Comparison of ENCODE assay signal across 17 cellular contexts in the genomic region with DNA sequence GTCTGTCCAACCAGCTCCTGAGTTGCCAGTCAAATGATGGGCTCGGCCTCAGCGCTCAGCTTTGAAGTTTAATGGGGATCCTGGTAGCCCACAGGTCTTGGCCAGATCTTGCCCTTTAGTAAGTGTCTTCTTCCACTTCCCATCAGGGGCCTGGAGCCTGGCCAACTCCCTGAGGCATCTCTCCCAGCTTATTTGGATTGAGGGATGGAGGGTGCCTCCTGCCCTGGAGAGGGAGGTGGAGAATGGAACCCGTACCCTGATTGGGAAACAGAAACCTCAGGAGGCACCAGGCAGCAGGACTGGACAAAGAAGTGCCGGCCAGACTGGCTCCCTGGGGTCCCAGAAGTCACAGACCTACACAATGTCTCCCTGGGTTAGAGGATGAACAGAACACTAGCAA. TPM values are rescaled to one million over a fixed set of nuclear protein-coding genes. Genes with fewer than 3 reads are reported as not detected.
A peak's percentile ranks its signal among the peaks of the same experiment; 100 is the strongest.
DNase-seq lines count a peak whose midpoint lies in the region; ATAC-seq and TF ChIP-seq lines count a peak whose summit lies in the region.
"Had no signal": no experiment of that assay in that cellular context is flagged by ENCODE, and none has a peak within 500 bp of the region (broad histone marks: within the 10 kb centered on the region; RNA-seq: fewer than 3 reads in every experiment).

No MANE protein-coding gene starts in this region.

- no peak overlapping the region for H2AFZ ChIP-seq in neural progenitor cell (replicated peaks)

- no peak overlapping the region for H3K4me2 ChIP-seq in neural progenitor cell
- H3K4me2 ChIP-seq: SK-N-SH had no signal

- no peak overlapping the region for H3K9ac ChIP-seq in neural progenitor cell
- H3K9ac ChIP-seq: SK-N-SH had no signal

- H3K27ac Mint-ChIP-seq in natural killer cell: peak overlapping the region; percentile 78 to 84
- H3K27ac Mint-ChIP-seq in natural killer cell treated with Interleukin-12 subunit alpha and Interleukin-12 subunit beta and Interleukin-15 and Interleukin-18, amount 100 ng/mL, for 72 hours: no peak overlapping the region
- H3K27ac Mint-ChIP-seq in effector memory CD8-positive, alpha-beta T cell: peak overlapping the region; percentile 55 to 80
- H3K27ac Mint-ChIP-seq in neural progenitor cell: no peak overlapping the region

- H3K36me3 Mint-ChIP-seq in natural killer cell (peaks cover 22% of the 10 kb centered on the region), neural progenitor cell (peaks cover 2% of the 10 kb centered on the region)
- no peaks in the 10 kb centered on the region for H3K36me3 Mint-ChIP-seq in natural killer cell treated with Interleukin-12 subunit alpha and Interleukin-12 subunit beta and Interleukin-15 and Interleukin-18, amount 100 ng/mL, for 72 hours
- H3K36me3 Mint-ChIP-seq in effector memory CD8-positive, alpha-beta T cell (ENCODE audit: insufficient read depth): peaks cover 3% of the 10 kb centered on the region

- H3K4me1 Mint-ChIP-seq in natural killer cell (peaks cover 41 to 51% of the 10 kb centered on the region in 2 donors), neural progenitor cell (peaks cover 18% of the 10 kb centered on the region)
- peaks cover 33 to 34% of the 10 kb centered on the region in 2 donors for H3K4me1 Mint-ChIP-seq in natural killer cell treated with Interleukin-12 subunit alpha and Interleukin-12 subunit beta and Interleukin-15 and Interleukin-18, amount 100 ng/mL, for 72 hours (ENCODE audit: low read depth in 2 of 2)
- peaks cover 14 to 16% of the 10 kb centered on the region in 2 donors for H3K4me1 Mint-ChIP-seq in effector memory CD8-positive, alpha-beta T cell (ENCODE audit: low read depth in 2 of 2)

- H3K4me3 Mint-ChIP-seq in natural killer cell: no peak overlapping the region
- no peak overlapping the region for H3K4me3 Mint-ChIP-seq in natural killer cell treated with Interleukin-12 subunit alpha and Interleukin-12 subunit beta and Interleukin-15 and Interleukin-18, amount 100 ng/mL, for 72 hours
- no peak overlapping the region for H3K4me3 Mint-ChIP-seq in effector memory CD8-positive, alpha-beta T cell
- H3K4me3 Mint-ChIP-seq in neural progenitor cell: no peak overlapping the region
- H3K4me3 Mint-ChIP-seq: CD4-positive, alpha-beta memory T cell had no signal

- H3K27me3 ChIP-seq in neural progenitor cell: no peaks in the 10 kb centered on the region

- H3K36me3 ChIP-seq in neural progenitor cell: no peaks in the 10 kb centered on the region

- ATAC-seq in natural killer cell: no peak
- no peak for ATAC-seq in natural killer cell treated with Interleukin-12 subunit alpha and Interleukin-12 subunit beta and Interleukin-15 and Interleukin-18, amount 100 ng/mL, for 72 hours
- no peak for ATAC-seq in effector memory CD8-positive, alpha-beta T cell (replicated peaks)
- ATAC-seq in HG02571 (IDR thresholded peaks at IDR 0.05; ENCODE audit: unreplicated experiment): no peak

- H4K20me1 ChIP-seq in neural progenitor cell (ENCODE audit: low read depth): no peaks in the 10 kb centered on the region

- H3K4me1 ChIP-seq in neural progenitor cell: peaks cover 4% of the 10 kb centered on the region

- intact Hi-C loops in natural killer cell (cut with micrococcal nuclease): no loop called here

- no peaks in the 10 kb centered on the region for H3F3A ChIP-seq in neural progenitor cell (ENCODE audit: low read depth)

- H3K9me3 Mint-ChIP-seq in natural killer cell (no peaks in the 10 kb centered on the region), neural progenitor cell (no peaks in the 10 kb centered on the region)
- H3K9me3 Mint-ChIP-seq in natural killer cell treated with Interleukin-12 subunit alpha and Interleukin-12 subunit beta and Interleukin-15 and Interleukin-18, amount 100 ng/mL, for 72 hours: no peaks in the 10 kb centered on the region
- H3K9me3 Mint-ChIP-seq in effector memory CD8-positive, alpha-beta T cell: no peaks in the 10 kb centered on the region
- H3K9me3 Mint-ChIP-seq: CD4-positive, alpha-beta memory T cell had no signal

- H3K27me3 Mint-ChIP-seq in natural killer cell (ENCODE audit: low read depth in 2 of 2): no peaks in the 10 kb centered on the region
- H3K27me3 Mint-ChIP-seq in natural killer cell treated with Interleukin-12 subunit alpha and Interleukin-12 subunit beta and Interleukin-15 and Interleukin-18, amount 100 ng/mL, for 72 hours: no peaks in the 10 kb centered on the region
- H3K27me3 Mint-ChIP-seq in effector memory CD8-positive, alpha-beta T cell: no peaks in the 10 kb centered on the region
- peaks cover 5% of the 10 kb centered on the region for H3K27me3 Mint-ChIP-seq in neural progenitor cell (ENCODE audit: insufficient read depth, low read depth)
- H3K27me3 Mint-ChIP-seq: CD4-positive, alpha-beta memory T cell had no signal

- H3K9me3 ChIP-seq in neural progenitor cell (ENCODE audit: low read depth): no peaks in the 10 kb centered on the region
- H3K9me3 ChIP-seq: SK-N-SH had no signal

- H3K4me3 ChIP-seq in neural progenitor cell: no peak overlapping the region

- no peak overlapping the region for H3K27ac ChIP-seq in neural progenitor cell

- TF ChIP-seq CTCF in natural killer cell (IDR thresholded peaks at IDR 0.05) (no peak), neural progenitor cell (IDR thresholded peaks at IDR 0.05) (no peak)

- no peak for DNase-seq in natural killer cell
- no peak for DNase-seq in natural killer cell treated with Interleukin-12 subunit alpha and Interleukin-12 subunit beta and Interleukin-15 and Interleukin-18, amount 100 ng/mL, for 72 hours (ENCODE audit: low spot score)
- DNase-seq in NCI-H69 (lab: John Stamatoyannopoulos, UW): peak; percentile 79
- no peak for DNase-seq in effector memory CD8-positive, alpha-beta T cell
- no peak for DNase-seq in neural progenitor cell (ENCODE audit: low spot score)
- DNase-seq in DMS53 (lab: John Stamatoyannopoulos, UW): no peak
- DNase-seq: ACHN; CD4-positive, alpha-beta memory T cell; DND-41; Kasumi-1; MV-4-11; NCI-H1436; NCI-H2081; NCI-H345; NCI-H526 treated with DMSO at 0.1 percent for 48 hours; SK-N-SH had no signal

- no peaks in the 10 kb centered on the region for H3K79me2 ChIP-seq in neural progenitor cell (ENCODE audit: low read depth)

RNA-seq across cellular contexts. Expression of gene LTBP2, which starts 40.5 kb away (rescaled TPM):
- total RNA-seq in natural killer cell (1 to 10 TPM; 2.1 to 3.7 (median 3.0) TPM), neural progenitor cell (ENCODE audit: low replicate concordance) (0.43 and 0.84 TPM in 2 replicates)
- total RNA-seq in natural killer cell treated with Interleukin-12 subunit alpha and Interleukin-12 subunit beta and Interleukin-15 and Interleukin-18, amount 100 ng/mL, for 72 hours: under 1 TPM; 0.55 to 0.73 TPM

Comparison
In these comparisons a context has a peak if more than half of its experiments do, and no peak if none do; other contexts are left out.
1. H3K27ac Mint-ChIP-seq: peak in natural killer cell (2 of 2) and effector memory CD8-positive, alpha-beta T cell (2 of 2); none in natural killer cell treated with Interleukin-12 subunit alpha and Interleukin-12 subunit beta and Interleukin-15 and Interleukin-18, amount 100 ng/mL, for 72 hours (0 of 2) and neural progenitor cell (single experiment).